Comparison of ENCODE assay signal across 1 cellular context in genomic region chr7:88289505-88290129, GRCh38.
TF ChIP-seq lines count a peak whose summit lies in the region.

No MANE protein-coding gene starts in this region.

TF ChIP-seq in SK-N-SH treated with all-trans-retinoic acid at 6 μM for 48 hours, 23 proteins besides CTCF, POLR2A, EP300 and RAD21 (continued from another document):
- TF ChIP-seq ISL1 (CRISPR knock-in tag; IDR thresholded peaks at IDR 0.05) (peak; percentile 89), TOX (CRISPR knock-in tag; IDR thresholded peaks at IDR 0.05; ENCODE audit: borderline replicate concordance) (no peak), ESRRG (CRISPR knock-in tag; IDR thresholded peaks at IDR 0.05) (peak; percentile 48; the same call in 1 of the 2 replicates), ZNF8 (CRISPR knock-in tag; IDR thresholded peaks at IDR 0.05) (no peak; the same call in 1 of the 2 replicates), BACH2 (CRISPR knock-in tag; IDR thresholded peaks at IDR 0.05; ENCODE audit: borderline replicate concordance) (0 out of 2 replicates have a peak, but pooled peaks have one; percentile 12), ZFP30 (CRISPR knock-in tag; IDR thresholded peaks at IDR 0.05) (no peak), CREB5 (CRISPR knock-in tag; IDR thresholded peaks at IDR 0.05; ENCODE audit: low read depth) (peak; percentile 86), GLIS3 (CRISPR knock-in tag; IDR thresholded peaks at IDR 0.05) (peak; percentile 86), RARB (CRISPR knock-in tag; IDR thresholded peaks at IDR 0.05) (no peak), ZC3H10 (CRISPR knock-in tag; IDR thresholded peaks at IDR 0.05) (no peak), ZFP3 (CRISPR knock-in tag; IDR thresholded peaks at IDR 0.05) (peak; percentile 97), CSDC2 (CRISPR knock-in tag; IDR thresholded peaks at IDR 0.05) (0 out of 2 replicates have a peak, but pooled peaks have one; percentile 76), ZNF565 (CRISPR knock-in tag; conservative IDR thresholded peaks at IDR 0.05; ENCODE audit: low read depth) (no peak), SNAI2 (CRISPR knock-in tag; IDR thresholded peaks at IDR 0.05) (peak; percentile 88), ARNTL (CRISPR knock-in tag; IDR thresholded peaks at IDR 0.05; ENCODE audit: borderline replicate concordance, low read depth) (no peak), ZNF70 (CRISPR knock-in tag; IDR thresholded peaks at IDR 0.05) (no peak), TCF4 (CRISPR knock-in tag; IDR thresholded peaks at IDR 0.05; ENCODE audit: borderline replicate concordance) (peak; percentile 43)
- TF ChIP-seq, protein P1, sequence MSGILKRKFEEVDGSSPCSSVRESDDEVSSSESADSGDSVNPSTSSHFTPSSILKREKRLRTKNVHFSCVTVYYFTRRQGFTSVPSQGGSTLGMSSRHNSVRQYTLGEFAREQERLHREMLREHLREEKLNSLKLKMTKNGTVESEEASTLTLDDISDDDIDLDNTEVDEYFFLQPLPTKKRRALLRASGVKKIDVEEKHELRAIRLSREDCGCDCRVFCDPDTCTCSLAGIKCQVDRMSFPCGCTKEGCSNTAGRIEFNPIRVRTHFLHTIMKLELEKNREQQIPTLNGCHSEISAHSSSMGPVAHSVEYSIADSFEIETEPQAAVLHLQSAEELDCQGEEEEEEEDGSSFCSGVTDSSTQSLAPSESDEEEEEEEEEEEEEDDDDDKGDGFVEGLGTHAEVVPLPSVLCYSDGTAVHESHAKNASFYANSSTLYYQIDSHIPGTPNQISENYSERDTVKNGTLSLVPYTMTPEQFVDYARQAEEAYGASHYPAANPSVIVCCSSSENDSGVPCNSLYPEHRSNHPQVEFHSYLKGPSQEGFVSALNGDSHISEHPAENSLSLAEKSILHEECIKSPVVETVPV (CRISPR knock-in tag; IDR thresholded peaks at IDR 0.05) = peak; percentile 77
- TF ChIP-seq, protein P2, sequence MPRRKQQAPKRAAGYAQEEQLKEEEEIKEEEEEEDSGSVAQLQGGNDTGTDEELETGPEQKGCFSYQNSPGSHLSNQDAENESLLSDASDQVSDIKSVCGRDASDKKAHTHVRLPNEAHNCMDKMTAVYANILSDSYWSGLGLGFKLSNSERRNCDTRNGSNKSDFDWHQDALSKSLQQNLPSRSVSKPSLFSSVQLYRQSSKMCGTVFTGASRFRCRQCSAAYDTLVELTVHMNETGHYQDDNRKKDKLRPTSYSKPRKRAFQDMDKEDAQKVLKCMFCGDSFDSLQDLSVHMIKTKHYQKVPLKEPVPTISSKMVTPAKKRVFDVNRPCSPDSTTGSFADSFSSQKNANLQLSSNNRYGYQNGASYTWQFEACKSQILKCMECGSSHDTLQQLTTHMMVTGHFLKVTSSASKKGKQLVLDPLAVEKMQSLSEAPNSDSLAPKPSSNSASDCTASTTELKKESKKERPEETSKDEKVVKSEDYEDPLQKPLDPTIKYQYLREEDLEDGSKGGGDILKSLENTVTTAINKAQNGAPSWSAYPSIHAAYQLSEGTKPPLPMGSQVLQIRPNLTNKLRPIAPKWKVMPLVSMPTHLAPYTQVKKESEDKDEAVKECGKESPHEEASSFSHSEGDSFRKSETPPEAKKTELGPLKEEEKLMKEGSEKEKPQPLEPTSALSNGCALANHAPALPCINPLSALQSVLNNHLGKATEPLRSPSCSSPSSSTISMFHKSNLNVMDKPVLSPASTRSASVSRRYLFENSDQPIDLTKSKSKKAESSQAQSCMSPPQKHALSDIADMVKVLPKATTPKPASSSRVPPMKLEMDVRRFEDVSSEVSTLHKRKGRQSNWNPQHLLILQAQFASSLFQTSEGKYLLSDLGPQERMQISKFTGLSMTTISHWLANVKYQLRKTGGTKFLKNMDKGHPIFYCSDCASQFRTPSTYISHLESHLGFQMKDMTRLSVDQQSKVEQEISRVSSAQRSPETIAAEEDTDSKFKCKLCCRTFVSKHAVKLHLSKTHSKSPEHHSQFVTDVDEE (CRISPR knock-in tag; IDR thresholded peaks at IDR 0.05) = peak; percentile 70; the same call in 1 of the 2 replicates
